ENCODE assay signal across 1 cellular context in the genomic region with DNA sequence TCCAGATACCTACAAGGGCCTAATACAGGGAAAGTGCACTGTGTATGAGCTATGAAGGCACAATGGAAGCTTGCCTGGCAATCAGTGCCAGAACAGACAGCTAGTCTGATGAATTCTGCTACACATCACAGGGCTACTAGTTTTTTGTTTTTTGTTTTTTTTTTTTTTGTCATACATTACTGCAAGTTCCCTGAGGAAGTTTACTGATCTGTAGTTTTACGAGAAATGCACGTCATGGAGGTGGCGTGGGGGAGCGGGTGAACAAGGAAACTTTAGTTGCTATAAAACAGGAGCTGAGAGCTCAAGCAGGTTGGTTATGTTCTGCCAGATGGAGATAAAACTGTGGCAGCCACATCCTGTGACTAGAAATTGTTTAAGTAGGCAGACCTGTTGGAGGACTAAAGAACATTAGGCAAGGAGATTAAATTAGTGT.
TF ChIP-seq lines count a peak whose summit lies in the region.

No MANE protein-coding gene starts in this region.

TF ChIP-seq in GM23338, 12 proteins besides CTCF, POLR2A, EP300 and RAD21 (continued from another document):
- TF ChIP-seq, protein P1, sequence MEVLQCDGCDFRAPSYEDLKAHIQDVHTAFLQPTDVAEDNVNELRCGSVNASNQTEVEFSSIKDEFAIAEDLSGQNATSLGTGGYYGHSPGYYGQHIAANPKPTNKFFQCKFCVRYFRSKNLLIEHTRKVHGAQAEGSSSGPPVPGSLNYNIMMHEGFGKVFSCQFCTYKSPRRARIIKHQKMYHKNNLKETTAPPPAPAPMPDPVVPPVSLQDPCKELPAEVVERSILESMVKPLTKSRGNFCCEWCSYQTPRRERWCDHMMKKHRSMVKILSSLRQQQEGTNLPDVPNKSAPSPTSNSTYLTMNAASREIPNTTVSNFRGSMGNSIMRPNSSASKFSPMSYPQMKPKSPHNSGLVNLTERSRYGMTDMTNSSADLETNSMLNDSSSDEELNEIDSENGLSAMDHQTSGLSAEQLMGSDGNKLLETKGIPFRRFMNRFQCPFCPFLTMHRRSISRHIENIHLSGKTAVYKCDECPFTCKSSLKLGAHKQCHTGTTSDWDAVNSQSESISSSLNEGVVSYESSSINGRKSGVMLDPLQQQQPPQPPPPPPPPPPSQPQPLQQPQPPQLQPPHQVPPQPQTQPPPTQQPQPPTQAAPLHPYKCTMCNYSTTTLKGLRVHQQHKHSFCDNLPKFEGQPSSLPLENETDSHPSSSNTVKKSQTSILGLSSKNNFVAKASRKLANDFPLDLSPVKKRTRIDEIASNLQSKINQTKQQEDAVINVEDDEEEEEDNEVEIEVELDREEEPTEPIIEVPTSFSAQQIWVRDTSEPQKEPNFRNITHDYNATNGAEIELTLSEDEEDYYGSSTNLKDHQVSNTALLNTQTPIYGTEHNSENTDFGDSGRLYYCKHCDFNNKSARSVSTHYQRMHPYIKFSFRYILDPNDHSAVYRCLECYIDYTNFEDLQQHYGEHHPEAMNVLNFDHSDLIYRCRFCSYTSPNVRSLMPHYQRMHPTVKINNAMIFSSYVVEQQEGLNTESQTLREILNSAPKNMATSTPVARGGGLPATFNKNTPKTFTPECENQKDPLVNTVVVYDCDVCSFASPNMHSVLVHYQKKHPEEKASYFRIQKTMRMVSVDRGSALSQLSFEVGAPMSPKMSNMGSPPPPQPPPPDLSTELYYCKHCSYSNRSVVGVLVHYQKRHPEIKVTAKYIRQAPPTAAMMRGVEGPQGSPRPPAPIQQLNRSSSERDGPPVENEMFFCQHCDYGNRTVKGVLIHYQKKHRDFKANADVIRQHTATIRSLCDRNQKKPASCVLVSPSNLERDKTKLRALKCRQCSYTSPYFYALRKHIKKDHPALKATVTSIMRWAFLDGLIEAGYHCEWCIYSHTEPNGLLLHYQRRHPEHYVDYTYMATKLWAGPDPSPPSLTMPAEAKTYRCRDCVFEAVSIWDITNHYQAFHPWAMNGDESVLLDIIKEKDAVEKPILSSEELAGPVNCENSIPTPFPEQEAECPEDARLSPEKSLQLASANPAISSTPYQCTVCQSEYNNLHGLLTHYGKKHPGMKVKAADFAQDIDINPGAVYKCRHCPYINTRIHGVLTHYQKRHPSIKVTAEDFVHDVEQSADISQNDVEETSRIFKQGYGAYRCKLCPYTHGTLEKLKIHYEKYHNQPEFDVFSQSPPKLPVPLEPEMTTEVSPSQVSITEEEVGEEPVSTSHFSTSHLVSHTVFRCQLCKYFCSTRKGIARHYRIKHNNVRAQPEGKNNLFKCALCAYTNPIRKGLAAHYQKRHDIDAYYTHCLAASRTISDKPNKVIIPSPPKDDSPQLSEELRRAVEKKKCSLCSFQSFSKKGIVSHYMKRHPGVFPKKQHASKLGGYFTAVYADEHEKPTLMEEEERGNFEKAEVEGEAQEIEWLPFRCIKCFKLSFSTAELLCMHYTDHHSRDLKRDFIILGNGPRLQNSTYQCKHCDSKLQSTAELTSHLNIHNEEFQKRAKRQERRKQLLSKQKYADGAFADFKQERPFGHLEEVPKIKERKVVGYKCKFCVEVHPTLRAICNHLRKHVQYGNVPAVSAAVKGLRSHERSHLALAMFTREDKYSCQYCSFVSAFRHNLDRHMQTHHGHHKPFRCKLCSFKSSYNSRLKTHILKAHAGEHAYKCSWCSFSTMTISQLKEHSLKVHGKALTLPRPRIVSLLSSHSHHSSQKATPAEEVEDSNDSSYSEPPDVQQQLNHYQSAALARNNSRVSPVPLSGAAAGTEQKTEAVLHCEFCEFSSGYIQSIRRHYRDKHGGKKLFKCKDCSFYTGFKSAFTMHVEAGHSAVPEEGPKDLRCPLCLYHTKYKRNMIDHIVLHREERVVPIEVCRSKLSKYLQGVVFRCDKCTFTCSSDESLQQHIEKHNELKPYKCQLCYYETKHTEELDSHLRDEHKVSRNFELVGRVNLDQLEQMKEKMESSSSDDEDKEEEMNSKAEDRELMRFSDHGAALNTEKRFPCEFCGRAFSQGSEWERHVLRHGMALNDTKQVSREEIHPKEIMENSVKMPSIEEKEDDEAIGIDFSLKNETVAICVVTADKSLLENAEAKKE (CRISPR knock-in tag; IDR thresholded peaks at IDR 0.05): no peak
- TF ChIP-seq CREB1 (CRISPR knock-in tag; IDR thresholded peaks at IDR 0.05; ENCODE audit: low read depth): no peak
